Comparison of ENCODE assay signal across 30 cellular contexts in the genomic region with DNA sequence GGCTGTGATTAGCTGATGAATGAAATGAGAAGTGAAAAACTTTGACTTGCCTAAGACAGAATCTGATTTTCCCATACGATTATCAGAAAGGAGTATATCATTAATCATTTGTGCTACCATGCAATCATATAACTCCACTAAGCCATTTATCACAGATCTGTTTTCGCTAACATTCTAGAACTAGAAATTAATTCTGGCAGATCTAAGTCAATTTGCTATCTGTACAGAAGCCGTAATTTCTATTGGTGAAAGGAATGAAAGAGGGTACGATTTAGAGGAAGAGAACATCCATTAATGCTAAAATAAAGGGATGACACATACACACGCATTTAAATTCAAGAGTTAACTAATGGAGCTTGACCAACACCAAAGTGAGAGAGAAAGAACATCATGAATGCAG.
"Had no signal": no experiment of that assay in that cellular context is flagged by ENCODE, and none has a peak within 500 bp of the region (broad histone marks: within the 10 kb centered on the region; RNA-seq: fewer than 3 reads in every experiment).

No MANE protein-coding gene starts in this region.

- H3K27ac ChIP-seq: ascending aorta, brain microvascular endothelial cell, coronary artery, esophagus muscularis mucosa, foreskin keratinocyte, gastrocnemius medialis, heart left ventricle, VCaP had no signal

- DNase-seq: activated CD4-positive, alpha-beta memory T cell treated with anti-CD3 and anti-CD28 coated beads, Interleukin-2, amount 10 ng/mL, durations not matched to agents 7 days and 5 days; activated CD4-positive, alpha-beta T cell treated with anti-CD3 and anti-CD28 coated beads for 1 hour; activated CD4-positive, alpha-beta T cell treated with anti-CD3 and anti-CD28 coated beads for 4 hours; activated CD4-positive, alpha-beta T cell treated with anti-CD3 and anti-CD28 coated beads, Interleukin-2, amount 10 ng/mL, durations not matched to agents 7 days and 5 days; activated CD4-positive, alpha-beta T cell treated with anti-CD3 and anti-CD28 coated beads, Interleukin-2, amount 50 U/mL, for 4 hours; activated CD8-positive, alpha-beta memory T cell treated with anti-CD3 and anti-CD28 coated beads, Interleukin-2, amount 50 U/mL, for 48 hours; activated gamma-delta T cell; activated naive CD4-positive, alpha-beta T cell; activated naive CD4-positive, alpha-beta T cell treated with anti-CD3 and anti-CD28 coated beads, Interleukin-2, amount 10 ng/mL, durations not matched to agents 7 days and 5 days; activated naive CD8-positive, alpha-beta T cell treated with anti-CD3 and anti-CD28 coated beads, Interleukin-2, amount 10 ng/mL, durations not matched to agents 7 days and 5 days; activated T-cell treated with anti-CD3 and anti-CD28 coated beads for 4 hours; activated T-cell treated with anti-CD3 and anti-CD28 coated beads, Interleukin-2, amount 50 U/mL, for 24 hours; activated T-cell treated with anti-CD3 and anti-CD28 coated beads, Interleukin-2, amount 50 U/mL, for 72 hours; brain microvascular endothelial cell; dermis blood vessel endothelial cell; effector CD4-positive, alpha-beta T cell; effector memory CD8-positive, alpha-beta T cell; erythroblast; foreskin keratinocyte; gastrocnemius medialis; glutamatergic neuron; heart left ventricle; T-helper 2 cell had no signal

- H3K27me3 Mint-ChIP-seq: activated CD4-positive, alpha-beta memory T cell treated with anti-CD3 and anti-CD28 coated beads, Interleukin-2, amount 10 ng/mL, durations not matched to agents 7 days and 5 days; activated CD4-positive, alpha-beta T cell treated with anti-CD3 and anti-CD28 coated beads, Interleukin-2, amount 10 ng/mL, durations not matched to agents 7 days and 5 days; activated naive CD4-positive, alpha-beta T cell treated with anti-CD3 and anti-CD28 coated beads, Interleukin-2, amount 10 ng/mL, durations not matched to agents 7 days and 5 days; activated naive CD8-positive, alpha-beta T cell treated with anti-CD3 and anti-CD28 coated beads, Interleukin-2, amount 10 ng/mL, durations not matched to agents 7 days and 5 days; activated T-cell treated with anti-CD3 and anti-CD28 coated beads, Interleukin-2, amount 50 U/mL, for 24 hours; central memory CD8-positive, alpha-beta T cell; effector memory CD8-positive, alpha-beta T cell had no signal

- H3K36me3 Mint-ChIP-seq: activated naive CD4-positive, alpha-beta T cell treated with anti-CD3 and anti-CD28 coated beads, Interleukin-2, amount 10 ng/mL, durations not matched to agents 7 days and 5 days; WTC11 had no signal

- H3K4me3 Mint-ChIP-seq: activated CD4-positive, alpha-beta memory T cell treated with anti-CD3 and anti-CD28 coated beads, Interleukin-2, amount 10 ng/mL, durations not matched to agents 7 days and 5 days; activated CD4-positive, alpha-beta T cell treated with anti-CD3 and anti-CD28 coated beads, Interleukin-2, amount 10 ng/mL, durations not matched to agents 7 days and 5 days; activated naive CD4-positive, alpha-beta T cell treated with anti-CD3 and anti-CD28 coated beads, Interleukin-2, amount 10 ng/mL, durations not matched to agents 7 days and 5 days; activated T-cell treated with anti-CD3 and anti-CD28 coated beads, Interleukin-2, amount 50 U/mL, for 24 hours; central memory CD8-positive, alpha-beta T cell; effector memory CD8-positive, alpha-beta T cell; WTC11 had no signal

- H3K27me3 ChIP-seq: ascending aorta, brain microvascular endothelial cell, esophagus muscularis mucosa, foreskin keratinocyte, gastrocnemius medialis, heart left ventricle had no signal

- H3K27ac Mint-ChIP-seq: activated CD4-positive, alpha-beta memory T cell treated with anti-CD3 and anti-CD28 coated beads, Interleukin-2, amount 10 ng/mL, durations not matched to agents 7 days and 5 days; activated CD4-positive, alpha-beta T cell treated with anti-CD3 and anti-CD28 coated beads, Interleukin-2, amount 10 ng/mL, durations not matched to agents 7 days and 5 days; activated naive CD4-positive, alpha-beta T cell treated with anti-CD3 and anti-CD28 coated beads, Interleukin-2, amount 10 ng/mL, durations not matched to agents 7 days and 5 days; activated naive CD4-positive, alpha-beta T cell treated with anti-CD3 and anti-CD28 coated beads, Interleukin-2, amount 50 U/mL, for 72 hours; activated naive CD8-positive, alpha-beta T cell treated with anti-CD3 and anti-CD28 coated beads, Interleukin-2, amount 10 ng/mL, durations not matched to agents 7 days and 5 days; activated T-cell treated with anti-CD3 and anti-CD28 coated beads, Interleukin-2, amount 50 U/mL, for 24 hours; activated T-cell treated with anti-CD3 and anti-CD28 coated beads, Interleukin-2, amount 50 U/mL, for 72 hours; effector memory CD8-positive, alpha-beta T cell; WTC11 had no signal

- H3K9me3 ChIP-seq: ascending aorta, esophagus muscularis mucosa, gastrocnemius medialis had no signal

- H3K4me3 ChIP-seq: ascending aorta, coronary artery, esophagus muscularis mucosa, gastrocnemius medialis, heart left ventricle had no signal

- H3K4me1 ChIP-seq: ascending aorta had no signal

- ATAC-seq: activated naive CD4-positive, alpha-beta T cell treated with anti-CD3 and anti-CD28 coated beads, Interleukin-2, amount 50 U/mL, for 72 hours; activated T-cell treated with anti-CD3 and anti-CD28 coated beads, Interleukin-2, amount 50 U/mL, for 72 hours; effector memory CD8-positive, alpha-beta T cell; foreskin keratinocyte; gastrocnemius medialis; heart left ventricle; WTC11 had no signal

- H3K36me3 ChIP-seq: ascending aorta, brain microvascular endothelial cell, esophagus muscularis mucosa, gastrocnemius medialis, heart left ventricle had no signal

- H3K9me3 Mint-ChIP-seq: activated CD4-positive, alpha-beta memory T cell treated with anti-CD3 and anti-CD28 coated beads, Interleukin-2, amount 10 ng/mL, durations not matched to agents 7 days and 5 days; activated CD4-positive, alpha-beta T cell treated with anti-CD3 and anti-CD28 coated beads, Interleukin-2, amount 10 ng/mL, durations not matched to agents 7 days and 5 days; activated naive CD4-positive, alpha-beta T cell treated with anti-CD3 and anti-CD28 coated beads, Interleukin-2, amount 10 ng/mL, durations not matched to agents 7 days and 5 days; activated naive CD4-positive, alpha-beta T cell treated with anti-CD3 and anti-CD28 coated beads, Interleukin-2, amount 50 U/mL, for 72 hours; activated T-cell treated with anti-CD3 and anti-CD28 coated beads, Interleukin-2, amount 50 U/mL, for 24 hours; central memory CD8-positive, alpha-beta T cell; effector memory CD8-positive, alpha-beta T cell; WTC11 had no signal
